11 cellular contexts compared by ENCODE assay signal in genomic region chr7:45028138-45028919, GRCh38. TPM values are rescaled to one million over a fixed set of nuclear protein-coding genes. Genes with fewer than 3 reads are reported as not detected.
DNase-seq lines count a peak whose midpoint lies in the region; ATAC-seq and TF ChIP-seq lines count a peak whose summit lies in the region.
"Had no signal": no experiment of that assay in that cellular context is flagged by ENCODE, and none has a peak within 500 bp of the region (broad histone marks: within the 10 kb centered on the region; RNA-seq: fewer than 3 reads in every experiment).

No MANE protein-coding gene starts in this region.

- H3K4me3 Mint-ChIP-seq in activated T-cell treated with anti-CD3 and anti-CD28 coated beads, Interleukin-2, amount 50 U/mL, for 4 hours: peak overlapping the region; percentile 82
- H3K4me3 Mint-ChIP-seq: neural progenitor cell had no signal

- H3K4me1 ChIP-seq in Peyer's patch: peaks cover 0 to 21% (median 7%) of the 10 kb centered on the region in 4 donors

- no peaks in the 10 kb centered on the region for H3K9me3 ChIP-seq in Peyer's patch

- no peaks in the 10 kb centered on the region for H3K36me3 ChIP-seq in Peyer's patch
- H3K36me3 ChIP-seq: neural progenitor cell had no signal

- H3K27me3 ChIP-seq in Peyer's patch: no peaks in the 10 kb centered on the region
- H3K27me3 ChIP-seq: neural progenitor cell had no signal

- peak overlapping the region; percentile 41 to 55 (median 48) for H3K4me3 ChIP-seq in Peyer's patch
- H3K4me3 ChIP-seq: neural progenitor cell had no signal

- H3K27me3 Mint-ChIP-seq in activated T-cell treated with anti-CD3 and anti-CD28 coated beads, Interleukin-2, amount 50 U/mL, for 4 hours (ENCODE audit: low read depth): no peaks in the 10 kb centered on the region

- no peak for TF ChIP-seq CTCF in Peyer's patch (IDR thresholded peaks at IDR 0.05)

- peak overlapping the region; percentile 37 to 85 (median 76) for H3K27ac ChIP-seq in Peyer's patch
- H3K27ac ChIP-seq in epithelial cell of prostate: peak overlapping the region; percentile 57
- H3K27ac ChIP-seq: neural progenitor cell had no signal

- TF ChIP-seq POLR2A in Peyer's patch (IDR thresholded peaks at IDR 0.05): no peak

- H3K36me3 Mint-ChIP-seq in activated T-cell treated with anti-CD3 and anti-CD28 coated beads, Interleukin-2, amount 50 U/mL, for 4 hours (ENCODE audit: insufficient read depth): peaks cover 5% of the 10 kb centered on the region

- no peak for DNase-seq in activated T-cell treated with anti-CD3 and anti-CD28 coated beads, Interleukin-2, amount 50 U/mL, for 4 hours
- no peak for DNase-seq in activated T-cell treated with anti-CD3 and anti-CD28 coated beads for 4 hours
- DNase-seq in Peyer's patch: peak in 1 of 3 donors; percentile 27
- no peak for DNase-seq in epithelial cell of prostate (ENCODE audit: low read depth, low spot score)
- DNase-seq in stimulated activated naive CD8-positive, alpha-beta T cell treated with anti-CD3 and anti-CD28 coated beads, Interleukin-15, Interleukin-2, amounts not matched to agents 100 U/mL and 50 U/mL, for 24 hours: no peak
- no peak for DNase-seq in NCI-H2107 treated with DMSO at 0.1 percent for 48 hours (lab: John Stamatoyannopoulos, UW; ENCODE audit: unreplicated experiment)
- DNase-seq in NCI-H187 (lab: John Stamatoyannopoulos, UW): no peak
- DNase-seq in DMS79 (lab: John Stamatoyannopoulos, UW): no peak
- DNase-seq: cortex of kidney, hypothalamus had no signal

- peak; percentile 23 to 28 for ATAC-seq in activated T-cell treated with anti-CD3 and anti-CD28 coated beads, Interleukin-2, amount 50 U/mL, for 4 hours
- peak; percentile 14 for ATAC-seq in stimulated activated naive CD8-positive, alpha-beta T cell treated with anti-CD3 and anti-CD28 coated beads, Interleukin-15, Interleukin-2, amounts not matched to agents 100 U/mL and 50 U/mL, for 24 hours

- no peaks in the 10 kb centered on the region for H3K9me3 Mint-ChIP-seq in activated T-cell treated with anti-CD3 and anti-CD28 coated beads, Interleukin-2, amount 50 U/mL, for 4 hours

- peaks cover 81% of the 10 kb centered on the region for H3K4me1 Mint-ChIP-seq in activated T-cell treated with anti-CD3 and anti-CD28 coated beads, Interleukin-2, amount 50 U/mL, for 4 hours (ENCODE audit: low read depth)
- H3K4me1 Mint-ChIP-seq: neural progenitor cell had no signal

RNA-seq across cellular contexts. Expression of gene CCM2, which starts 28.3 kb away (rescaled TPM):
- 10 to 100 TPM; 35.9 to 38.2 (median 36.6) TPM for total RNA-seq in activated T-cell treated with anti-CD3 and anti-CD28 coated beads, Interleukin-2, amount 50 U/mL, for 4 hours
- 10 to 100 TPM; 23.3 to 49.5 (median 32.5) TPM for total RNA-seq in Peyer's patch

RNA-seq across cellular contexts. Expression of gene MYO1G, which starts 49.5 kb away (rescaled TPM):
- 100 to 1,000 TPM; 120 to 205 (median 143) TPM for total RNA-seq in activated T-cell treated with anti-CD3 and anti-CD28 coated beads, Interleukin-2, amount 50 U/mL, for 4 hours
- 10 to 100 TPM in 1 of 4 donors, 1 to 10 TPM in 3; 2.7 to 14.9 (median 5.0) TPM for total RNA-seq in Peyer's patch

Comparison
In these comparisons a context has a peak if more than half of its experiments do, and no peak if none do; other contexts are left out.
1. RNA of gene MYO1G, which starts 49.5 kb away (total RNA-seq): 120 to 205 TPM in activated T-cell treated with anti-CD3 and anti-CD28 coated beads, Interleukin-2, amount 50 U/mL, for 4 hours; 2.7 to 14.9 TPM in Peyer's patch; every median in the first group is over 4 times any median in the second.